In the genomic region with DNA sequence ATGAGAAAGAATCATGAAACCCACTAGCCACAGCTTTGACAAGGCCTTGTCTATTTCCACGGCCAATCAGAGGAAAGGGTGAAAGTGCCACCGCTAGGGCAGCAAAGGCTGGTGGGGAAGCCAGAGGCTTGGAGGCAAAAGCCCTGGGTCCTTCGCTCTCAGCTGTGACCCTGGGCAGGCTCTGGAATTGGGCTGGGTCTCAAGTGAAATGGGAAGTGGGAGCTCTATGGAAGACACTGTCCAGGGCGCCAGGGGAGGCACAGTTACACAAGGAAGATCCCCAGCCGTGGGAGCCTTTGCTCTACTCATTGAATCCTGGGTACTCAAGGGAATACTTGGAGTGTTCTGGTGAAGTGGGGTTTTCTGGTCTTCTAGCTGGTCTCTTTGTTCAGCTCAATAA, we compare ENCODE assay signal across 15 cellular contexts.
DNase-seq lines count a peak whose midpoint lies in the region; ATAC-seq and TF ChIP-seq lines count a peak whose summit lies in the region.
"Had no signal": no experiment of that assay in that cellular context is flagged by ENCODE, and none has a peak within 500 bp of the region (broad histone marks: within the 10 kb centered on the region; RNA-seq: fewer than 3 reads in every experiment).

No MANE protein-coding gene starts in this region.

- H3K9me3 ChIP-seq in esophagus muscularis mucosa (no peaks in the 10 kb centered on the region), upper lobe of right lung (no peaks in the 10 kb centered on the region)
- H3K9me3 ChIP-seq: HAP-1 had no signal

- H3K27me3 ChIP-seq in esophagus muscularis mucosa, result no peaks in the 10 kb centered on the region
- no peaks in the 10 kb centered on the region for H3K27me3 ChIP-seq in upper lobe of right lung

- TF ChIP-seq POLR2A in esophagus muscularis mucosa (IDR thresholded peaks at IDR 0.05; ENCODE audit: low read depth), result no peak

- no peaks in the 10 kb centered on the region for H3K9me3 Mint-ChIP-seq in activated CD4-positive, alpha-beta T cell treated with anti-CD3 and anti-CD28 coated beads, Interleukin-2, amount 10 ng/mL, durations not matched to agents 24 days and 14 days

- no peak overlapping the region for H3K27ac Mint-ChIP-seq in activated CD4-positive, alpha-beta T cell treated with anti-CD3 and anti-CD28 coated beads, Interleukin-2, amount 10 ng/mL, durations not matched to agents 24 days and 14 days
- H3K27ac Mint-ChIP-seq: CD4-positive, alpha-beta memory T cell; HFFc6 had no signal

- TF ChIP-seq CTCF in esophagus muscularis mucosa (IDR thresholded peaks at IDR 0.05), result no peak
- no peak for TF ChIP-seq CTCF in upper lobe of right lung (IDR thresholded peaks at IDR 0.05)

- 92% methylated on average over 4 of the region's 5 CpGs for WGBS in esophagus muscularis mucosa

- no peaks in the 10 kb centered on the region for H3K4me1 Mint-ChIP-seq in activated CD4-positive, alpha-beta T cell treated with anti-CD3 and anti-CD28 coated beads, Interleukin-2, amount 10 ng/mL, durations not matched to agents 24 days and 14 days
- H3K4me1 Mint-ChIP-seq: CD4-positive, alpha-beta memory T cell had no signal

- H3K4me1 ChIP-seq in esophagus muscularis mucosa (peaks cover 0 to under 1% (median 0%) of the 10 kb centered on the region in 4 donors), upper lobe of right lung (no peaks in the 10 kb centered on the region)
- H3K4me1 ChIP-seq: HAP-1 had no signal

- no peak for TF ChIP-seq EP300 in esophagus muscularis mucosa (IDR thresholded peaks at IDR 0.05)

- H3K27me3 Mint-ChIP-seq in activated CD4-positive, alpha-beta T cell treated with anti-CD3 and anti-CD28 coated beads, Interleukin-2, amount 10 ng/mL, durations not matched to agents 24 days and 14 days, result peaks cover 20% of the 10 kb centered on the region

- H3K36me3 Mint-ChIP-seq in activated CD4-positive, alpha-beta T cell treated with anti-CD3 and anti-CD28 coated beads, Interleukin-2, amount 10 ng/mL, durations not matched to agents 24 days and 14 days (ENCODE audit: low read depth), result no peaks in the 10 kb centered on the region
- H3K36me3 Mint-ChIP-seq: CD4-positive, alpha-beta memory T cell had no signal

- peak; percentile 37 for DNase-seq in activated CD4-positive, alpha-beta T cell treated with anti-CD3 and anti-CD28 coated beads, Interleukin-2, amount 10 ng/mL, durations not matched to agents 24 days and 14 days
- DNase-seq in activated CD4-positive, alpha-beta T cell treated with anti-CD3 and anti-CD28 coated beads for 48 hours, result no peak
- DNase-seq in esophagus muscularis mucosa (ENCODE audit: extremely low spot score) (peak; percentile 90), upper lobe of right lung (peak; percentile 39), GDM1 (lab: John Stamatoyannopoulos, UW) (no peak)
- DNase-seq: C1 segment of cervical spinal cord; Calu3; CD4-positive, alpha-beta memory T cell; COR-L47; DMS53; DMS79 treated with DMSO at 0.1 percent for 48 hours; GOT3; HFFc6 had no signal

- H3K4me3 ChIP-seq in esophagus muscularis mucosa, result no peak overlapping the region
- no peak overlapping the region for H3K4me3 ChIP-seq in upper lobe of right lung
- H3K4me3 ChIP-seq: HAP-1 had no signal

- no peak overlapping the region for H3K4me3 Mint-ChIP-seq in activated CD4-positive, alpha-beta T cell treated with anti-CD3 and anti-CD28 coated beads, Interleukin-2, amount 10 ng/mL, durations not matched to agents 24 days and 14 days
- H3K4me3 Mint-ChIP-seq: CD4-positive, alpha-beta memory T cell; HFFc6 had no signal

- intact Hi-C loops in activated CD4-positive, alpha-beta T cell treated with anti-CD3 and anti-CD28 coated beads, Interleukin-2, amount 10 ng/mL, durations not matched to agents 24 days and 14 days (cut with micrococcal nuclease), result no loop called here
- intact Hi-C loops in esophagus muscularis mucosa (cut with DNase I), result no loop called here
- intact Hi-C loops in upper lobe of right lung (cut with DNase I), result no loop called here

- H3K27ac ChIP-seq in esophagus muscularis mucosa (replicated peaks in 1 of 4), result no peak overlapping the region
- H3K27ac ChIP-seq in upper lobe of right lung, result no peak overlapping the region

- ATAC-seq in upper lobe of right lung, result no peak
- ATAC-seq in HG02870 (IDR thresholded peaks at IDR 0.05; ENCODE audit: unreplicated experiment), result no peak

- H3K36me3 ChIP-seq in esophagus muscularis mucosa, result no peaks in the 10 kb centered on the region
- no peaks in the 10 kb centered on the region for H3K36me3 ChIP-seq in upper lobe of right lung
- H3K36me3 ChIP-seq: HAP-1 had no signal

Comparison
In these comparisons a context has a peak if more than half of its experiments do, and no peak if none do; other contexts are left out.
1. DNase-seq: peak in activated CD4-positive, alpha-beta T cell treated with anti-CD3 and anti-CD28 coated beads, Interleukin-2, amount 10 ng/mL, durations not matched to agents 24 days and 14 days (single experiment), esophagus muscularis mucosa (single experiment) and upper lobe of right lung (single experiment); none in activated CD4-positive, alpha-beta T cell treated with anti-CD3 and anti-CD28 coated beads for 48 hours (single experiment) and GDM1 (single experiment).